ENCODE assay signal across 8 cellular contexts in genomic region chrX:153972368-153973126, GRCh38. TPM values are rescaled to one million over a fixed set of nuclear protein-coding genes. Genes with fewer than 3 reads are reported as not detected.
DNase-seq lines count a peak whose midpoint lies in the region; ATAC-seq, FAIRE-seq and TF ChIP-seq lines count a peak whose summit lies in the region.

TSS of gene TMEM187 (plus strand) at chrX:153972754. CDS start at chrX:153982063, 9,309 bp downstream.

- H3K27ac Mint-ChIP-seq in activated naive CD8-positive, alpha-beta T cell treated with anti-CD3 and anti-CD28 coated beads, Interleukin-2, amount 10 ng/mL, durations not matched to agents 7 days and 5 days, result peak within 1 kb of the TSS; percentile 100

- H3K27ac ChIP-seq in pancreas (peak within 1 kb of the TSS; percentile 94 to 99 (median 98)), thyroid gland (peak within 1 kb of the TSS; percentile 98 to 100 (median 99))

- intact Hi-C loops in Right ventricle myocardium inferior (cut with DNase I) (loop anchor here (10.0 kb wide), 2 partner anchors 402 to 772 kb away; partner anchors contain the start of genes EMD and FLNA), pancreas (cut with DNase I) (no loop called here), thyroid gland (cut with DNase I) (no loop called here)

- H3K27me3 Mint-ChIP-seq in activated naive CD8-positive, alpha-beta T cell treated with anti-CD3 and anti-CD28 coated beads, Interleukin-2, amount 10 ng/mL, durations not matched to agents 7 days and 5 days, result no peaks in the 10 kb centered on the region

- DNase-seq in NCI-H128 (lab: John Stamatoyannopoulos, UW; ENCODE audit: unreplicated experiment), result peak; percentile 88
- DNase-seq in SKM-1 treated with dmso at 0.1 percent for 144 hours (lab: John Stamatoyannopoulos, UW; ENCODE audit: unreplicated experiment), result peak; percentile 73
- DNase-seq in activated naive CD8-positive, alpha-beta T cell treated with anti-CD3 and anti-CD28 coated beads, Interleukin-2, amount 10 ng/mL, durations not matched to agents 7 days and 5 days, result peak; percentile 90
- peak; percentile 92 for DNase-seq in Right ventricle myocardium inferior (ENCODE audit: missing footprints)
- peak; percentile 82 to 94 (median 92) for DNase-seq in pancreas
- DNase-seq in thyroid gland, result peak; percentile 81

- peak in 1 of 2 donors; percentile 70 for TF ChIP-seq POLR2A in thyroid gland (IDR thresholded peaks at IDR 0.05)

- peaks cover 16% of the 10 kb centered on the region for H3K36me3 Mint-ChIP-seq in activated naive CD8-positive, alpha-beta T cell treated with anti-CD3 and anti-CD28 coated beads, Interleukin-2, amount 10 ng/mL, durations not matched to agents 7 days and 5 days

- peak; percentile 51 for ATAC-seq in HG02763 (IDR thresholded peaks at IDR 0.05; ENCODE audit: unreplicated experiment)
- peak; percentile 48 for ATAC-seq in activated naive CD8-positive, alpha-beta T cell treated with anti-CD3 and anti-CD28 coated beads, Interleukin-2, amount 10 ng/mL, durations not matched to agents 7 days and 5 days (ENCODE audit: low read depth)
- ATAC-seq in Right ventricle myocardium inferior, result peak; percentile 62
- ATAC-seq in pancreas, result peak; percentile 57 to 70 (median 60)

- H3K4me3 ChIP-seq in GM12875 (ENCODE audit: low read depth, low read length), result peak within 1 kb of the TSS; percentile 100
- H3K4me3 ChIP-seq in pancreas, result peak within 1 kb of the TSS; percentile 66 to 92 (median 78)
- H3K4me3 ChIP-seq in thyroid gland (replicated peaks in 1 of 3), result peak within 1 kb of the TSS; percentile 19 to 92 (median 66)

- peaks cover 10% of the 10 kb centered on the region for H3K4me1 Mint-ChIP-seq in activated naive CD8-positive, alpha-beta T cell treated with anti-CD3 and anti-CD28 coated beads, Interleukin-2, amount 10 ng/mL, durations not matched to agents 7 days and 5 days

- FAIRE-seq in pancreas (lab: Jason Lieb, UNC), result no peak

- H3K36me3 ChIP-seq in pancreas (no peaks in the 10 kb centered on the region), thyroid gland (no peaks in the 10 kb centered on the region)

- H3K27me3 ChIP-seq in pancreas (no peaks in the 10 kb centered on the region), thyroid gland (no peaks in the 10 kb centered on the region)

- no peaks in the 10 kb centered on the region for H3K9me3 Mint-ChIP-seq in activated naive CD8-positive, alpha-beta T cell treated with anti-CD3 and anti-CD28 coated beads, Interleukin-2, amount 10 ng/mL, durations not matched to agents 7 days and 5 days

- H3K4me3 Mint-ChIP-seq in activated naive CD8-positive, alpha-beta T cell treated with anti-CD3 and anti-CD28 coated beads, Interleukin-2, amount 10 ng/mL, durations not matched to agents 7 days and 5 days, result peak within 1 kb of the TSS; percentile 100

- WGBS in pancreas, 2 donors, result 0 to 4% methylated on average over 15 to 101 of the region's 103 CpGs
- WGBS in thyroid gland, 2 donors, result 0 to 2% methylated on average over 10 to 17 of the region's 103 CpGs

- no peaks in the 10 kb centered on the region for H3K9me3 ChIP-seq in pancreas
- H3K9me3 ChIP-seq in thyroid gland, result no peaks in the 10 kb centered on the region

- POLR2A ChIA-PET in activated naive CD8-positive, alpha-beta T cell treated with anti-CD3 and anti-CD28 coated beads, Interleukin-2, amount 10 ng/mL, durations not matched to agents 7 days and 5 days (lab: Charles Lee), result interaction anchor here (0.6 to 7.6 kb wide), 10 partner anchors 9 to 82 kb away, joined by 3 to 110 read pairs (median 8); partner anchors contain the start of genes ARHGAP4 and IRAK1

- peaks cover 0 to 14% (median 0%) of the 10 kb centered on the region in 3 donors for H3K4me1 ChIP-seq in pancreas
- H3K4me1 ChIP-seq in thyroid gland, result peaks cover 18 to 30% of the 10 kb centered on the region in 2 donors

- TF ChIP-seq CTCF in GM12875 (IDR thresholded peaks at IDR 0.05; ENCODE audit: borderline replicate concordance, insufficient read depth, low read depth, low read length) (no peak), pancreas (IDR thresholded peaks at IDR 0.05) (no peak), thyroid gland (IDR thresholded peaks at IDR 0.05) (no peak)

RNA-seq across cellular contexts. Expression of gene TMEM187, which starts in this region (rescaled TPM):
- 1 to 10 TPM; 8.6 to 9.7 TPM for total RNA-seq in activated naive CD8-positive, alpha-beta T cell treated with anti-CD3 and anti-CD28 coated beads, Interleukin-2, amount 10 ng/mL, durations not matched to agents 7 days and 5 days
- total RNA-seq in Right ventricle myocardium inferior, result 6.9 TPM
- total RNA-seq in pancreas, result 10 to 100 TPM in 2 of 6 donors, 1 to 10 TPM in 4; 5.7 to 12.4 (median 9.1) TPM
- 1 to 10 TPM; 5.2 to 7.8 TPM for polyA plus RNA-seq in pancreas
- 10 to 100 TPM in 1 of 4 donors, 1 to 10 TPM in 3; 3.8 to 10.7 (median 8.7) TPM for total RNA-seq in thyroid gland

Comparison
In these comparisons a context has a peak if more than half of its experiments do, and no peak if none do; other contexts are left out.
1. Peak in every context shown above with its lines: DNase-seq, ATAC-seq, H3K4me3 ChIP-seq and H3K27ac ChIP-seq.